In genomic region chr2:95240091-95240490, GRCh38 we compare ENCODE assay signal across 24 cellular contexts. TPM values are rescaled to one million over a fixed set of nuclear protein-coding genes. Genes with fewer than 3 reads are reported as not detected.
"Had no signal": no experiment of that assay in that cellular context is flagged by ENCODE, and none has a peak within 500 bp of the region (broad histone marks: within the 10 kb centered on the region; RNA-seq: fewer than 3 reads in every experiment).

No MANE protein-coding gene starts in this region.

- FAIRE-seq: endothelial cell of umbilical vein, kidney had no signal

- H3K4me1 ChIP-seq: colonic mucosa, esophagus muscularis mucosa, gastroesophageal sphincter, parathyroid adenoma, prostate gland, right lobe of liver, testis, tibial nerve, upper lobe of right lung had no signal

- H3K4me3 ChIP-seq: colonic mucosa, esophagus muscularis mucosa, gastroesophageal sphincter, prostate gland, right lobe of liver, testis, tibial nerve, upper lobe of right lung had no signal

- H3K27ac ChIP-seq: colonic mucosa, esophagus muscularis mucosa, gastroesophageal sphincter, parathyroid adenoma, prostate gland, right lobe of liver, testis, tibial nerve, upper lobe of right lung had no signal

- H3K9me3 ChIP-seq: colonic mucosa, prostate gland, testis had no signal

- H3K36me3 ChIP-seq: colonic mucosa, esophagus muscularis mucosa, gastroesophageal sphincter, prostate gland, right lobe of liver, tibial nerve, upper lobe of right lung had no signal

- DNase-seq: colonic mucosa; dermis blood vessel endothelial cell; endodermal cell; immature natural killer cell; kidney; left colon; left ventricle myocardium superior; naive thymus-derived CD4-positive, alpha-beta T cell; nephron progenitor cell; retina; right lobe of liver; stimulated activated CD4-positive, alpha-beta T cell treated with anti-CD3 and anti-CD28 coated beads, Interleukin-4, amount 100 ng/mL, for 24 hours; testis; upper lobe of right lung had no signal

- H3K4me1 Mint-ChIP-seq: endodermal cell; immature natural killer cell; naive thymus-derived CD4-positive, alpha-beta T cell; nephron progenitor cell; stimulated activated memory B cell treated with anti-CD40 and anti-IgM and Interleukin-4, amounts not matched to agents 10 μg/mL and 1 μg/mL and 100 μg/mL, for 72 hours had no signal

- H3K27me3 Mint-ChIP-seq: stimulated activated memory B cell treated with anti-CD40 and anti-IgM and Interleukin-4, amounts not matched to agents 10 μg/mL and 1 μg/mL and 100 μg/mL, for 72 hours had no signal

- H3K4me3 Mint-ChIP-seq: endodermal cell; immature natural killer cell; naive thymus-derived CD4-positive, alpha-beta T cell; nephron progenitor cell; stimulated activated memory B cell treated with anti-CD40 and anti-IgM and Interleukin-4, amounts not matched to agents 10 μg/mL and 1 μg/mL and 100 μg/mL, for 72 hours; stimulated activated naive CD8-positive, alpha-beta T cell treated with anti-CD3 and anti-CD28 coated beads, Interleukin-15, Interleukin-2, amounts not matched to agents 100 ng/mL and 50 ng/mL, for 24 hours had no signal

- H3K27me3 ChIP-seq: colonic mucosa, esophagus muscularis mucosa, gastroesophageal sphincter, right lobe of liver, testis, tibial nerve, upper lobe of right lung had no signal

- H3K27ac Mint-ChIP-seq: endodermal cell; immature natural killer cell; naive thymus-derived CD4-positive, alpha-beta T cell; nephron progenitor cell; stimulated activated memory B cell treated with anti-CD40 and anti-IgM and Interleukin-4, amounts not matched to agents 10 μg/mL and 1 μg/mL and 100 μg/mL, for 72 hours; stimulated activated naive CD8-positive, alpha-beta T cell treated with anti-CD3 and anti-CD28 coated beads, Interleukin-15, Interleukin-2, amounts not matched to agents 100 ng/mL and 50 ng/mL, for 24 hours had no signal

RNA-seq across cellular contexts. Expression of gene KCNIP3, which starts 57.1 kb away (rescaled TPM):
- total RNA-seq: lung microvascular endothelial cell, mononuclear cell had no signal
